Comparison of ENCODE assay signal across 14 cellular contexts in genomic region chr4:168667936-168668335, GRCh38.
DNase-seq lines count a peak whose midpoint lies in the region; ATAC-seq and TF ChIP-seq lines count a peak whose summit lies in the region.
"Had no signal": no experiment of that assay in that cellular context is flagged by ENCODE, and none has a peak within 500 bp of the region (broad histone marks: within the 10 kb centered on the region; RNA-seq: fewer than 3 reads in every experiment).

No MANE protein-coding gene starts in this region.

- H3K14ac ChIP-seq in IMR-90 (replicated peaks; ENCODE audit: low read depth, low read length) = no peak overlapping the region

- H3K79me2 ChIP-seq in smooth muscle cell (ENCODE audit: low read depth) = peaks cover 88% of the 10 kb centered on the region

- H4K8ac ChIP-seq in IMR-90 (ENCODE audit: low read depth in 2 of 2, low read length in 2 of 2) = no peak overlapping the region

- CTCF ChIA-PET in IMR-90 (lab: Yijun Ruan, JAX) = no interaction called here

- ATAC-seq in IMR-90 (ENCODE audit: low read depth) = no peak

- H2AK9ac ChIP-seq in IMR-90 (replicated peaks; ENCODE audit: low read depth, low read length, poor library complexity) = no peak overlapping the region

- H2AFZ ChIP-seq in IMR-90 (replicated peaks; ENCODE audit: low read length, poor library complexity) (no peak overlapping the region), smooth muscle cell (ENCODE audit: low read depth) (no peak overlapping the region)

- H3K4me2 ChIP-seq in IMR-90 (ENCODE audit: low read depth, low read length) (no peak overlapping the region), smooth muscle cell (peak overlapping the region; percentile 83)

- H3K4me3 ChIP-seq in IMR-90 (ENCODE audit: insufficient read depth, low read depth, low read length) (no peak overlapping the region), smooth muscle cell (no peak overlapping the region), foreskin fibroblast (ENCODE audit: low read depth in 1 of 2, low read length in 2 of 2) (no peak overlapping the region)

- H3F3A ChIP-seq in smooth muscle cell (ENCODE audit: low read depth) = peaks cover 63% of the 10 kb centered on the region

- H2BK5ac ChIP-seq in IMR-90 (ENCODE audit: low read depth, low read length, poor library complexity, severe bottlenecking) = no peak overlapping the region

- TF ChIP-seq POLR2A in IMR-90 (IDR thresholded peaks at IDR 0.05; ENCODE audit: low read depth, low read length) = no peak

- H2AK5ac ChIP-seq in IMR-90 (ENCODE audit: low read depth, low read length) = 0 out of 2 replicates have a peak overlapping the region, but pooled peaks have one; percentile 24

- H3K36me3 ChIP-seq in IMR-90 (ENCODE audit: control insufficient read depth, insufficient read depth, low read length) (no peaks in the 10 kb centered on the region), smooth muscle cell (ENCODE audit: low read depth) (peaks cover 5% of the 10 kb centered on the region)

- TF ChIP-seq CTCF in IMR-90 (conservative IDR thresholded peaks at IDR 0.05; ENCODE audit: low read depth, low read length) (no peak), smooth muscle cell (IDR thresholded peaks at IDR 0.05; ENCODE audit: borderline replicate concordance, insufficient read depth, poor library complexity, severe bottlenecking) (no peak), foreskin fibroblast (IDR thresholded peaks at IDR 0.05; ENCODE audit: low read depth, low read length) (no peak)

- peaks cover 1% of the 10 kb centered on the region; the same call in 1 of the 2 replicates for H3K4me1 ChIP-seq in IMR-90 (ENCODE audit: control insufficient read depth, insufficient read depth, low read length)
- H3K4me1 ChIP-seq in smooth muscle cell (ENCODE audit: low read depth) = peaks cover 43% of the 10 kb centered on the region

- no peak overlapping the region for H3K4ac ChIP-seq in IMR-90 (ENCODE audit: low read depth, low read length)

- H3K23ac ChIP-seq in IMR-90 (ENCODE audit: low read depth, low read length) = no peak overlapping the region

- in situ Hi-C loops in IMR-90 (cut with MboI; ENCODE audit: low sequenced_read_pairs) = no loop called here

- H3K9me3 ChIP-seq in IMR-90 (ENCODE audit: control insufficient read depth, insufficient read depth, low read length) (no peaks in the 10 kb centered on the region), smooth muscle cell (replicated peaks; ENCODE audit: low read depth) (no peaks in the 10 kb centered on the region)

- H4K5ac ChIP-seq in IMR-90 (ENCODE audit: low read depth, low read length) = no peak overlapping the region

- dilution Hi-C loops in IMR-90 (cut with HindIII; ENCODE audit: low sequenced_read_pairs, unreplicated experiment) = no loop called here

- H3K56ac ChIP-seq in IMR-90 (ENCODE audit: extremely low read depth, insufficient read depth, low read length) = no peak overlapping the region

- no TSS peak for BruUV-seq in IMR-90 (replicated peaks; lab: Mats Ljungman, UMichigan)

- DNase-seq in IMR-90 (no peak), NCI-H69 (lab: John Stamatoyannopoulos, UW) (peak; percentile 33), lung microvascular endothelial cell (ENCODE audit: low read depth in 2 of 2) (peak; percentile 56 to 70), smooth muscle cell (lab: John Stamatoyannopoulos, UW; ENCODE audit: unreplicated experiment) (no peak), GM03348 (ENCODE audit: low spot score) (no peak), hippocampal formation (lab: John Stamatoyannopoulos, UW) (no peak), foreskin fibroblast (no peak)
- DNase-seq: ACHN, AML-193, DMS153, H7, Kasumi-1, NCI-H1105 treated with DMSO at 0.1 percent for 48 hours, NCI-H1694 treated with DMSO at 0.1 percent for 48 hours had no signal

- H4K20me1 ChIP-seq in IMR-90 (ENCODE audit: insufficient read depth, low read length) = no peaks in the 10 kb centered on the region
- no peaks in the 10 kb centered on the region for H4K20me1 ChIP-seq in smooth muscle cell (ENCODE audit: low read depth)

- no peak overlapping the region for H4K91ac ChIP-seq in IMR-90 (ENCODE audit: insufficient read depth, low read depth, low read length)

- H3K9ac ChIP-seq in IMR-90 (ENCODE audit: low read depth, low read length) = no peak overlapping the region
- H3K9ac ChIP-seq in smooth muscle cell (ENCODE audit: low read depth) = peak overlapping the region; percentile 92

- WGBS in IMR-90 (ENCODE audit: extremely low coverage in 2 of 2, insufficient read length in 1 of 2), 2 experiments = no CpG with 5 or more reads among the region's 4 CpGs
- 94% methylated on average over 4 of the region's 4 CpGs for WGBS in smooth muscle cell (ENCODE audit: low lambda C conversion rate)

- no peak overlapping the region for H3K18ac ChIP-seq in IMR-90 (ENCODE audit: low read depth, low read length)

- H3K27me3 ChIP-seq in IMR-90 (ENCODE audit: control insufficient read depth, insufficient read depth, low read length) (no peaks in the 10 kb centered on the region), smooth muscle cell (ENCODE audit: low read depth) (no peaks in the 10 kb centered on the region)

- no peak for TF ChIP-seq RAD21 in IMR-90 (IDR thresholded peaks at IDR 0.05; ENCODE audit: low read length)

- no peaks in the 10 kb centered on the region for H3K79me1 ChIP-seq in IMR-90 (ENCODE audit: low read depth in 1 of 2, low read length in 2 of 2)

- H2BK20ac ChIP-seq in IMR-90 (ENCODE audit: low read depth, low read length) = no peak overlapping the region

- intact Hi-C loops in IMR-90 (cut with micrococcal nuclease) = no loop called here

- no peak overlapping the region for H2BK120ac ChIP-seq in IMR-90 (ENCODE audit: low read depth, low read length)

- H2BK15ac ChIP-seq in IMR-90 (ENCODE audit: low read depth, low read length) = 0 out of 3 replicates have a peak overlapping the region, but pooled peaks have one; percentile 30

- H3K27ac ChIP-seq in IMR-90 (ENCODE audit: insufficient read depth, low read length) (no peak overlapping the region), smooth muscle cell (ENCODE audit: low read depth) (peak overlapping the region; percentile 99)

- peaks cover 3% of the 10 kb centered on the region; the same call in 1 of the 2 replicates for H3K9me1 ChIP-seq in IMR-90 (ENCODE audit: insufficient read depth, low read length)

- POLR2A ChIA-PET in IMR-90 (lab: Charles Lee; ENCODE audit: unreplicated experiment) = no interaction called here

TF ChIP-seq in IMR-90, 13 proteins besides CTCF, POLR2A, EP300 and RAD21:
- TF ChIP-seq CEBPB (IDR thresholded peaks at IDR 0.05; ENCODE audit: low read depth, low read length) (no peak), CHD1 (IDR thresholded peaks at IDR 0.05; ENCODE audit: low read depth, low read length) (no peak), RFX5 (IDR thresholded peaks at IDR 0.05; ENCODE audit: low read depth, low read length) (no peak), NFE2L2 (IDR thresholded peaks at IDR 0.05; ENCODE audit: low read depth, low read length) (no peak), ELK1 (IDR thresholded peaks at IDR 0.05; ENCODE audit: borderline replicate concordance, low read depth, low read length) (no peak), BHLHE40 (IDR thresholded peaks at IDR 0.05; ENCODE audit: low read depth, low read length) (no peak), MXI1 (IDR thresholded peaks at IDR 0.05; ENCODE audit: borderline replicate concordance, low read depth, low read length) (no peak), RCOR1 (IDR thresholded peaks at IDR 0.05; ENCODE audit: insufficient replicate concordance, low read length) (no peak), MAFK (IDR thresholded peaks at IDR 0.05; ENCODE audit: low read depth, low read length) (no peak), USF2 (IDR thresholded peaks at IDR 0.05; ENCODE audit: low read depth, low read length) (no peak)

Comparison
In these comparisons a context has a peak if more than half of its experiments do, and no peak if none do; other contexts are left out.
1. DNase-seq: peak in NCI-H69 (single experiment) and lung microvascular endothelial cell (2 of 2); none in IMR-90 (single experiment), smooth muscle cell (single experiment), GM03348 (single experiment), hippocampal formation (0 of 2) and foreskin fibroblast (0 of 2).